Comparison of ENCODE assay signal across 1 cellular context in the genomic region with DNA sequence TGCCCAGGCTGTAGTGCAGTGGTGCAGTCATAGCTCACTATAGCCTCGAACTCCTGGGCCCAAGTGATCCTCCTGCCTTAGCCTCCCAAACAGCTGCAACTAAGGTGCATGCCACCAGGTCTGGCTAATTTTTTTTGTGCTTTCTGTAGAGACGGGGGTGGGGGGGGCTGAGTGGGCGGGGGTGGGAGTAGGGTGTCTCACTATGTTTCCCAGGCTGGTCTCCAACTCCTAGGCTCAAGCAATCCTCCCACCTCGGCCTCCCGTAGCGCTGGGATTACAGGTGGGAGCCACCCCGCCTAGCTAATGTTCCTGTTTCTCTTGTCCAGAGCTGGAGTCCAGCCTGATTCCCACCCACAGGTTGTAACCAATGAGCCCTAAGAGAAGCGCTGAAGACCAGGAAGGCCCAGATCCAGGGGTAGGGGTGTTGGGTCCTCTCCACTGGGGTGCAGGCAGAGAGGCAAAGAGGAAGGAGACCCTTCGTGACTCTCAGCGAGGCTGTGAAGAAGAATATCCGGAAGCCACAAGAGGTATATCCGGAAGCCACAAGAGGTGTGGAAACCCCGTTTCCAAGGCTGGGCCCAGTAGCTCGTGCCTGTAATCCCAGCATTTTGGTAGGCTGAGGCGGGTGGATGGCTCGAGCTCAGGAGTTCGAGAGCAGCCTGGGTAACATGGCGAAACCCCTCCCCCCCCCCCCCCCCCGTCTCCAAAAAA.
TF ChIP-seq lines count a peak whose summit lies in the region.

No MANE protein-coding gene starts in this region.

TF ChIP-seq in GM23338, 12 proteins besides CTCF, POLR2A, EP300 and RAD21 (continued from another document):
- TF ChIP-seq, protein P1, sequence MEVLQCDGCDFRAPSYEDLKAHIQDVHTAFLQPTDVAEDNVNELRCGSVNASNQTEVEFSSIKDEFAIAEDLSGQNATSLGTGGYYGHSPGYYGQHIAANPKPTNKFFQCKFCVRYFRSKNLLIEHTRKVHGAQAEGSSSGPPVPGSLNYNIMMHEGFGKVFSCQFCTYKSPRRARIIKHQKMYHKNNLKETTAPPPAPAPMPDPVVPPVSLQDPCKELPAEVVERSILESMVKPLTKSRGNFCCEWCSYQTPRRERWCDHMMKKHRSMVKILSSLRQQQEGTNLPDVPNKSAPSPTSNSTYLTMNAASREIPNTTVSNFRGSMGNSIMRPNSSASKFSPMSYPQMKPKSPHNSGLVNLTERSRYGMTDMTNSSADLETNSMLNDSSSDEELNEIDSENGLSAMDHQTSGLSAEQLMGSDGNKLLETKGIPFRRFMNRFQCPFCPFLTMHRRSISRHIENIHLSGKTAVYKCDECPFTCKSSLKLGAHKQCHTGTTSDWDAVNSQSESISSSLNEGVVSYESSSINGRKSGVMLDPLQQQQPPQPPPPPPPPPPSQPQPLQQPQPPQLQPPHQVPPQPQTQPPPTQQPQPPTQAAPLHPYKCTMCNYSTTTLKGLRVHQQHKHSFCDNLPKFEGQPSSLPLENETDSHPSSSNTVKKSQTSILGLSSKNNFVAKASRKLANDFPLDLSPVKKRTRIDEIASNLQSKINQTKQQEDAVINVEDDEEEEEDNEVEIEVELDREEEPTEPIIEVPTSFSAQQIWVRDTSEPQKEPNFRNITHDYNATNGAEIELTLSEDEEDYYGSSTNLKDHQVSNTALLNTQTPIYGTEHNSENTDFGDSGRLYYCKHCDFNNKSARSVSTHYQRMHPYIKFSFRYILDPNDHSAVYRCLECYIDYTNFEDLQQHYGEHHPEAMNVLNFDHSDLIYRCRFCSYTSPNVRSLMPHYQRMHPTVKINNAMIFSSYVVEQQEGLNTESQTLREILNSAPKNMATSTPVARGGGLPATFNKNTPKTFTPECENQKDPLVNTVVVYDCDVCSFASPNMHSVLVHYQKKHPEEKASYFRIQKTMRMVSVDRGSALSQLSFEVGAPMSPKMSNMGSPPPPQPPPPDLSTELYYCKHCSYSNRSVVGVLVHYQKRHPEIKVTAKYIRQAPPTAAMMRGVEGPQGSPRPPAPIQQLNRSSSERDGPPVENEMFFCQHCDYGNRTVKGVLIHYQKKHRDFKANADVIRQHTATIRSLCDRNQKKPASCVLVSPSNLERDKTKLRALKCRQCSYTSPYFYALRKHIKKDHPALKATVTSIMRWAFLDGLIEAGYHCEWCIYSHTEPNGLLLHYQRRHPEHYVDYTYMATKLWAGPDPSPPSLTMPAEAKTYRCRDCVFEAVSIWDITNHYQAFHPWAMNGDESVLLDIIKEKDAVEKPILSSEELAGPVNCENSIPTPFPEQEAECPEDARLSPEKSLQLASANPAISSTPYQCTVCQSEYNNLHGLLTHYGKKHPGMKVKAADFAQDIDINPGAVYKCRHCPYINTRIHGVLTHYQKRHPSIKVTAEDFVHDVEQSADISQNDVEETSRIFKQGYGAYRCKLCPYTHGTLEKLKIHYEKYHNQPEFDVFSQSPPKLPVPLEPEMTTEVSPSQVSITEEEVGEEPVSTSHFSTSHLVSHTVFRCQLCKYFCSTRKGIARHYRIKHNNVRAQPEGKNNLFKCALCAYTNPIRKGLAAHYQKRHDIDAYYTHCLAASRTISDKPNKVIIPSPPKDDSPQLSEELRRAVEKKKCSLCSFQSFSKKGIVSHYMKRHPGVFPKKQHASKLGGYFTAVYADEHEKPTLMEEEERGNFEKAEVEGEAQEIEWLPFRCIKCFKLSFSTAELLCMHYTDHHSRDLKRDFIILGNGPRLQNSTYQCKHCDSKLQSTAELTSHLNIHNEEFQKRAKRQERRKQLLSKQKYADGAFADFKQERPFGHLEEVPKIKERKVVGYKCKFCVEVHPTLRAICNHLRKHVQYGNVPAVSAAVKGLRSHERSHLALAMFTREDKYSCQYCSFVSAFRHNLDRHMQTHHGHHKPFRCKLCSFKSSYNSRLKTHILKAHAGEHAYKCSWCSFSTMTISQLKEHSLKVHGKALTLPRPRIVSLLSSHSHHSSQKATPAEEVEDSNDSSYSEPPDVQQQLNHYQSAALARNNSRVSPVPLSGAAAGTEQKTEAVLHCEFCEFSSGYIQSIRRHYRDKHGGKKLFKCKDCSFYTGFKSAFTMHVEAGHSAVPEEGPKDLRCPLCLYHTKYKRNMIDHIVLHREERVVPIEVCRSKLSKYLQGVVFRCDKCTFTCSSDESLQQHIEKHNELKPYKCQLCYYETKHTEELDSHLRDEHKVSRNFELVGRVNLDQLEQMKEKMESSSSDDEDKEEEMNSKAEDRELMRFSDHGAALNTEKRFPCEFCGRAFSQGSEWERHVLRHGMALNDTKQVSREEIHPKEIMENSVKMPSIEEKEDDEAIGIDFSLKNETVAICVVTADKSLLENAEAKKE (CRISPR knock-in tag; IDR thresholded peaks at IDR 0.05): no peak
- TF ChIP-seq ZNF114 (CRISPR knock-in tag; IDR thresholded peaks at IDR 0.05) (no peak), EZH2 (IDR thresholded peaks at IDR 0.05; ENCODE audit: low read depth, unreplicated experiment) (no peak), EZH2phosphoT487 (IDR thresholded peaks at IDR 0.05; ENCODE audit: unreplicated experiment) (no peak), REST (IDR thresholded peaks at IDR 0.05; ENCODE audit: unreplicated experiment) (no peak), ZNF331 (CRISPR knock-in tag; IDR thresholded peaks at IDR 0.05; ENCODE audit: low read depth) (no peak), CREB1 (CRISPR knock-in tag; IDR thresholded peaks at IDR 0.05; ENCODE audit: low read depth) (no peak), POLR2AphosphoS5 (IDR thresholded peaks at IDR 0.05; ENCODE audit: low read depth) (no peak)
